In the genomic region with DNA sequence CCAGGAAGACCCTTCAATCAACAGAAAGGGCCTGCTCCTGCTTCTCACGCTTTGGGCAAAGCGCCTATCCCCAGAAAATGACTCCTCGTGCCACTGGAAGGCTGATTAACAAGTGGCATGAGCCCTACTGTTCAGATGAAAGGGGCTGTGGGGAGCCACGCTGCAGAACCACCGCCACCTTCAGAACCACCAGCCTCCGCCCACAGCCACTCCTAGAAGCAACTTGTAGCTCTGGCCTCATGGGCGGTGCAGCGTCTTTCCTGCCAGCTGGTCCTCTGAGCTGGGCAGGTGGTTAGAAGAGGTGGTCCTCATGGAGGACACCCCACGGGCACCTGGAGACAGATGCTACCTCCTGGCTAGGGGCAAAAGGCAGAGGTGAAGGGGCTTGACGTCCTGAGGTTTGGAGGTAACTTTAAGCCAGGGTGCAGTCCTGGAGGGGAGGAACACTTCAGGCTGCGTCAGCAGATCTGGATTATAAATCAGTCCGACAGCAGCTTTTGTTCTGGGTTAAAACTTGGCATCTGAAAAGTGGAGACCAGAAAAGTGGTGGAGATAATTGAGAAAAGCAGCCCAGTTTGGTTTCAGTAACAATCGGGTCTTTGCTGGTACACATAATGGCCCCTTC, we compare ENCODE assay signal across 7 cellular contexts. TPM values are rescaled to one million over a fixed set of nuclear protein-coding genes. Genes with fewer than 3 reads are reported as not detected.
A peak's percentile ranks its signal among the peaks of the same experiment; 100 is the strongest.
DNase-seq lines count a peak whose midpoint lies in the region; ATAC-seq, FAIRE-seq and TF ChIP-seq lines count a peak whose summit lies in the region.

No MANE protein-coding gene starts in this region.

- no peaks in the 10 kb centered on the region for H3K9me3 Mint-ChIP-seq in stimulated activated effector memory CD8-positive, alpha-beta T cell treated with anti-CD3 and anti-CD28 coated beads, Interleukin-12 subunit alpha, Interleukin-12 subunit beta, amount 100 ng/mL, for 72 hours

- TF ChIP-seq RAD21 in liver (IDR thresholded peaks at IDR 0.05) = no peak

- peaks cover 16% of the 10 kb centered on the region for H3K36me3 Mint-ChIP-seq in stimulated activated effector memory CD8-positive, alpha-beta T cell treated with anti-CD3 and anti-CD28 coated beads, Interleukin-12 subunit alpha, Interleukin-12 subunit beta, amount 100 ng/mL, for 72 hours

- H3K9me3 ChIP-seq in liver (ENCODE audit: control insufficient read depth in 4 of 4, low read length in 3 of 4) = no peaks in the 10 kb centered on the region

- H3K27ac ChIP-seq in liver (ENCODE audit: low read depth in 1 of 2, low read length in 2 of 2) = peak overlapping the region; percentile 88 to 91

- H3K4me3 Mint-ChIP-seq in stimulated activated effector memory CD8-positive, alpha-beta T cell treated with anti-CD3 and anti-CD28 coated beads, Interleukin-12 subunit alpha, Interleukin-12 subunit beta, amount 100 ng/mL, for 72 hours = peak overlapping the region; percentile 77

- H3K4me1 ChIP-seq in liver (ENCODE audit: control insufficient read depth in 4 of 4, insufficient read depth in 4 of 4, low read length in 3 of 4) = peaks cover 9 to 33% (median 24%) of the 10 kb centered on the region in 4 donors

- peak overlapping the region in 1 of 2 donors; percentile 28 for H3K9ac ChIP-seq in liver (ENCODE audit: low read depth in 1 of 2, low read length in 2 of 2)

- H3K27ac Mint-ChIP-seq in stimulated activated effector memory CD8-positive, alpha-beta T cell treated with anti-CD3 and anti-CD28 coated beads, Interleukin-12 subunit alpha, Interleukin-12 subunit beta, amount 100 ng/mL, for 72 hours = peak overlapping the region; percentile 78

- 47% methylated on average over 13 of the region's 13 CpGs for WGBS in liver

- H3K36me3 ChIP-seq in bronchial epithelial cell (ENCODE audit: control insufficient read depth, insufficient read depth, low read length) (peaks cover 5% of the 10 kb centered on the region), liver (ENCODE audit: control insufficient read depth in 4 of 4, insufficient read depth in 3 of 4, low read depth in 1 of 4, low read length in 3 of 4) (peaks cover 0 to 3% (median under 1%) of the 10 kb centered on the region in 4 donors)

- H3K4me3 ChIP-seq in bronchial epithelial cell (ENCODE audit: low read depth, low read length) (peak overlapping the region; percentile 80), liver (ENCODE audit: low read depth in 1 of 3, low read length in 3 of 3) (peak overlapping the region in 2 of 3 donors; percentile 22 to 94)

- no peak for FAIRE-seq in bronchial epithelial cell (lab: Jason Lieb, UNC)

- DNase-seq in HUDEP-2 (lab: John Stamatoyannopoulos, UW; ENCODE audit: unreplicated experiment in 76 of 76) (peak in 66 of 76 experiments; percentile 4 to 74 (median 47)), T-helper 22 cell (ENCODE audit: low read depth) (peak; percentile 54), bronchial epithelial cell (ENCODE audit: low read depth) (no peak)
- peak; percentile 40 to 68 for DNase-seq in stimulated activated effector memory CD8-positive, alpha-beta T cell treated with anti-CD3 and anti-CD28 coated beads, Interleukin-12 subunit alpha, Interleukin-12 subunit beta, amount 100 ng/mL, for 72 hours (ENCODE audit: low spot score in 2 of 2)
- no peak for DNase-seq in activated CD4-positive, CD25-positive, alpha-beta regulatory T cell (lab: John Stamatoyannopoulos, UW)

- peak; percentile 62 for ATAC-seq in stimulated activated effector memory CD8-positive, alpha-beta T cell treated with anti-CD3 and anti-CD28 coated beads, Interleukin-12 subunit alpha, Interleukin-12 subunit beta, amount 100 ng/mL, for 72 hours
- ATAC-seq in GM21737 (IDR thresholded peaks at IDR 0.05; ENCODE audit: unreplicated experiment) = no peak

- H3K27me3 ChIP-seq in bronchial epithelial cell (ENCODE audit: control insufficient read depth, insufficient read depth, low read length) (no peaks in the 10 kb centered on the region), liver (ENCODE audit: control insufficient read depth in 4 of 4, insufficient read depth in 4 of 4, low read length in 3 of 4) (no peaks in the 10 kb centered on the region)

- no peak for TF ChIP-seq CTCF in bronchial epithelial cell (IDR thresholded peaks at IDR 0.05; ENCODE audit: insufficient read depth, low read length, severe bottlenecking)
- TF ChIP-seq CTCF in liver (IDR thresholded peaks at IDR 0.05; ENCODE audit: low read depth, low read length, missing input control) = no peak

- H3K4me1 Mint-ChIP-seq in stimulated activated effector memory CD8-positive, alpha-beta T cell treated with anti-CD3 and anti-CD28 coated beads, Interleukin-12 subunit alpha, Interleukin-12 subunit beta, amount 100 ng/mL, for 72 hours = peaks cover 53% of the 10 kb centered on the region

TF ChIP-seq in liver, 16 proteins besides CTCF, POLR2A, EP300 and RAD21:
- no peak for TF ChIP-seq EGR1 (IDR thresholded peaks at IDR 0.05; ENCODE audit: low read depth in 2 of 2)
- TF ChIP-seq HNF4G (IDR thresholded peaks at IDR 0.05) = no peak
- no peak for TF ChIP-seq SP1 (IDR thresholded peaks at IDR 0.05)
- no peak for TF ChIP-seq RXRA (IDR thresholded peaks at IDR 0.05)
- TF ChIP-seq, protein P1, sequence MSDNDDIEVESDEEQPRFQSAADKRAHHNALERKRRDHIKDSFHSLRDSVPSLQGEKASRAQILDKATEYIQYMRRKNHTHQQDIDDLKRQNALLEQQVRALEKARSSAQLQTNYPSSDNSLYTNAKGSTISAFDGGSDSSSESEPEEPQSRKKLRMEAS (IDR thresholded peaks at IDR 0.05) = no peak
- TF ChIP-seq, protein P2, sequence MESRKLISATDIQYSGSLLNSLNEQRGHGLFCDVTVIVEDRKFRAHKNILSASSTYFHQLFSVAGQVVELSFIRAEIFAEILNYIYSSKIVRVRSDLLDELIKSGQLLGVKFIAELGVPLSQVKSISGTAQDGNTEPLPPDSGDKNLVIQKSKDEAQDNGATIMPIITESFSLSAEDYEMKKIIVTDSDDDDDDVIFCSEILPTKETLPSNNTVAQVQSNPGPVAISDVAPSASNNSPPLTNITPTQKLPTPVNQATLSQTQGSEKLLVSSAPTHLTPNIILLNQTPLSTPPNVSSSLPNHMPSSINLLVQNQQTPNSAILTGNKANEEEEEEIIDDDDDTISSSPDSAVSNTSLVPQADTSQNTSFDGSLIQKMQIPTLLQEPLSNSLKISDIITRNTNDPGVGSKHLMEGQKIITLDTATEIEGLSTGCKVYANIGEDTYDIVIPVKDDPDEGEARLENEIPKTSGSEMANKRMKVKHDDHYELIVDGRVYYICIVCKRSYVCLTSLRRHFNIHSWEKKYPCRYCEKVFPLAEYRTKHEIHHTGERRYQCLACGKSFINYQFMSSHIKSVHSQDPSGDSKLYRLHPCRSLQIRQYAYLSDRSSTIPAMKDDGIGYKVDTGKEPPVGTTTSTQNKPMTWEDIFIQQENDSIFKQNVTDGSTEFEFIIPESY (IDR thresholded peaks at IDR 0.05) = no peak
- TF ChIP-seq FOXA2 (IDR thresholded peaks at IDR 0.05) = no peak
- no peak for TF ChIP-seq FOXA1 (IDR thresholded peaks at IDR 0.05)
- no peak for TF ChIP-seq HNF4A (conservative IDR thresholded peaks at IDR 0.05)
- no peak for TF ChIP-seq NR2F2 (IDR thresholded peaks at IDR 0.05)

RNA-seq across cellular contexts. Expression of a gene that starts 0.9 kb away (rescaled TPM):
- total RNA-seq in bronchial epithelial cell (7.8 and 8.2 TPM in 2 replicates), liver (10 to 100 TPM; 13.3 to 23.2 TPM)
- 10 to 100 TPM in 1 of 2 donors, 1 to 10 TPM in 1; 3.7 to 13.0 TPM for polyA plus RNA-seq in liver

RNA-seq across cellular contexts. Expression of a gene that starts 12.9 kb away (rescaled TPM):
- total RNA-seq in bronchial epithelial cell (5.8 and 8.2 TPM in 2 replicates), liver (1 to 10 TPM; 4.7 to 9.3 TPM)
- polyA plus RNA-seq in liver = 10 to 100 TPM; 12.1 to 22.7 TPM

RNA-seq across cellular contexts. Expression of a gene that starts 26.9 kb away (rescaled TPM):
- total RNA-seq in bronchial epithelial cell (0.79 and 1.2 TPM in 2 replicates), liver (1 to 10 TPM; 1.4 to 4.2 TPM)
- 1 to 10 TPM in 1 of 2 donors, under 1 TPM in 1; 0.82 to 2.4 TPM for polyA plus RNA-seq in liver

RNA-seq across cellular contexts. Expression of a gene that starts 54.7 kb away (rescaled TPM):
- total RNA-seq in bronchial epithelial cell (5.9 and 6.1 TPM in 2 replicates), liver (10 to 100 TPM; 17.0 to 19.8 TPM)
- polyA plus RNA-seq in liver = 10 to 100 TPM; 10.0 to 15.2 TPM

Comparison
In these comparisons a context has a peak if more than half of its experiments do, and no peak if none do; other contexts are left out.
1. DNase-seq: peak in HUDEP-2 (66 of 76), T-helper 22 cell (single experiment) and stimulated activated effector memory CD8-positive, alpha-beta T cell treated with anti-CD3 and anti-CD28 coated beads, Interleukin-12 subunit alpha, Interleukin-12 subunit beta, amount 100 ng/mL, for 72 hours (2 of 2); none in bronchial epithelial cell (single experiment) and activated CD4-positive, CD25-positive, alpha-beta regulatory T cell (0 of 4).